16 cellular contexts compared by ENCODE assay signal in genomic region chr22:20545681-20546521, GRCh38. TPM values are rescaled to one million over a fixed set of nuclear protein-coding genes. Genes with fewer than 3 reads are reported as not detected.
DNase-seq lines count a peak whose midpoint lies in the region; ATAC-seq, FAIRE-seq and TF ChIP-seq lines count a peak whose summit lies in the region.
"Had no signal": no experiment of that assay in that cellular context is flagged by ENCODE, and none has a peak within 500 bp of the region (broad histone marks: within the 10 kb centered on the region; RNA-seq: fewer than 3 reads in every experiment).

No MANE protein-coding gene starts in this region.

- H3K9me3 ChIP-seq in Caco-2 (no peaks in the 10 kb centered on the region), esophagus muscularis mucosa (no peaks in the 10 kb centered on the region)
- H3K9me3 ChIP-seq in naive thymus-derived CD4-positive, alpha-beta T cell (ENCODE audit: control insufficient read depth in 2 of 3, low read length in 3 of 3) = no peaks in the 10 kb centered on the region
- H3K9me3 ChIP-seq: prostate gland had no signal

- H3K27ac ChIP-seq in ACC112 (ENCODE audit: low read depth, low read length) = peak overlapping the region; percentile 45; the same call in 1 of the 2 replicates
- H3K27ac ChIP-seq in caudate nucleus (ENCODE audit: low read depth, low read length) = peak overlapping the region; percentile 26
- peak overlapping the region; percentile 62 for H3K27ac ChIP-seq in naive thymus-derived CD4-positive, alpha-beta T cell (ENCODE audit: low read depth, low read length)
- H3K27ac ChIP-seq in esophagus muscularis mucosa (replicated peaks in 1 of 4) = no peak overlapping the region
- H3K27ac ChIP-seq in coronary artery = peak overlapping the region in 1 of 2 donors; percentile 4
- H3K27ac ChIP-seq: prostate gland, SK-N-MC, WERI-Rb-1 had no signal

- no peak for TF ChIP-seq CTCF in Caco-2 (IDR thresholded peaks at IDR 0.05; ENCODE audit: insufficient read depth in 1 of 2, low read depth in 1 of 2, low read length in 1 of 2, severe bottlenecking in 1 of 2, unreplicated experiment in 1 of 2)
- no peak for TF ChIP-seq CTCF in esophagus muscularis mucosa (IDR thresholded peaks at IDR 0.05)
- TF ChIP-seq CTCF in coronary artery (IDR thresholded peaks at IDR 0.05) = no peak

- ATAC-seq in naive thymus-derived CD4-positive, alpha-beta T cell = no peak
- ATAC-seq: GM12878 had no signal

- peaks cover 47% of the 10 kb centered on the region for H3K36me3 Mint-ChIP-seq in Caco-2 (ENCODE audit: insufficient read depth, unreplicated experiment)
- H3K36me3 Mint-ChIP-seq in naive thymus-derived CD4-positive, alpha-beta T cell = peaks cover 0 to 38% (median 27%) of the 10 kb centered on the region in 5 donors

- FAIRE-seq in HTR-8/SVneo (lab: Jason Lieb, UNC) = no peak
- FAIRE-seq: astrocyte, GM12878 had no signal

- intact Hi-C loops in Caco-2 (cut with micrococcal nuclease; ENCODE audit: unreplicated experiment) = no loop called here
- intact Hi-C loops in naive thymus-derived CD4-positive, alpha-beta T cell (cut with micrococcal nuclease) = no loop called here
- intact Hi-C loops in esophagus muscularis mucosa (cut with DNase I) = no loop called here

- H3K27ac Mint-ChIP-seq in Caco-2 (ENCODE audit: unreplicated experiment) = peak overlapping the region; percentile 76
- peak overlapping the region; percentile 13 to 99 (median 91) for H3K27ac Mint-ChIP-seq in naive thymus-derived CD4-positive, alpha-beta T cell

- TF ChIP-seq POLR2A in esophagus muscularis mucosa (IDR thresholded peaks at IDR 0.05; ENCODE audit: low read depth) = no peak

- no TSS peak for BruUV-seq in Caco-2 (replicated peaks; lab: Mats Ljungman, UMichigan)

- POLR2A ChIA-PET in Caco-2 (lab: Charles Lee) = interaction anchor here (0.7 kb wide), 1 partner anchor 157 kb away, joined by 3 read pairs; no protein-coding TSS in a partner anchor
- POLR2A ChIA-PET in naive thymus-derived CD4-positive, alpha-beta T cell (lab: Charles Lee) = interaction anchor here (0.7 to 25.8 kb wide), 3 partner anchors 17 to 82 kb away, joined by 3 to 738 read pairs (median 3); no protein-coding TSS in a partner anchor

- H2AFZ ChIP-seq in ACC112 (ENCODE audit: low read length, unreplicated experiment) = no peak overlapping the region

- WGBS in esophagus muscularis mucosa = 77% methylated on average over 10 of the region's 10 CpGs

- H3K36me3 ChIP-seq in ACC112 (ENCODE audit: insufficient read depth, low read length) (peaks cover 5% of the 10 kb centered on the region), Caco-2 (ENCODE audit: control insufficient read depth, insufficient read depth, low read length) (no peaks in the 10 kb centered on the region), esophagus muscularis mucosa (peaks cover 0 to 28% (median 12%) of the 10 kb centered on the region in 4 donors)
- H3K36me3 ChIP-seq in naive thymus-derived CD4-positive, alpha-beta T cell (ENCODE audit: control insufficient read depth in 2 of 3, insufficient read depth in 3 of 3, low read length in 3 of 3) = peaks cover 0 to 6% (median 0%) of the 10 kb centered on the region in 3 experiments
- H3K36me3 ChIP-seq: prostate gland had no signal

- no peak for DNase-seq in Caco-2
- DNase-seq in caudate nucleus (lab: John Stamatoyannopoulos, UW) = peak in 3 of 61 donors; percentile 19 to 48 (median 30)
- no peak for DNase-seq in naive thymus-derived CD4-positive, alpha-beta T cell
- DNase-seq in esophagus muscularis mucosa (ENCODE audit: extremely low spot score) = no peak
- DNase-seq in coronary artery (ENCODE audit: low spot score) = no peak
- DNase-seq in HTR-8/SVneo (ENCODE audit: insufficient read length, low spot score) = no peak
- no peak for DNase-seq in DMS79 treated with DMSO at 0.1 percent for 48 hours (lab: John Stamatoyannopoulos, UW)
- DNase-seq: effector memory CD4-positive, alpha-beta T cell; foreskin melanocyte; midbrain; WERI-Rb-1 had no signal

- H3K27me3 ChIP-seq in ACC112 (ENCODE audit: insufficient read depth, low read length) = no peaks in the 10 kb centered on the region
- H3K27me3 ChIP-seq in Caco-2 (replicated peaks; ENCODE audit: control insufficient read depth, insufficient read depth, low read length) = no peaks in the 10 kb centered on the region
- no peaks in the 10 kb centered on the region for H3K27me3 ChIP-seq in naive thymus-derived CD4-positive, alpha-beta T cell (ENCODE audit: control insufficient read depth in 2 of 2, insufficient read depth in 2 of 2, low read length in 2 of 2)
- no peaks in the 10 kb centered on the region for H3K27me3 ChIP-seq in esophagus muscularis mucosa

- no peak overlapping the region for H3K4me3 Mint-ChIP-seq in Caco-2 (ENCODE audit: unreplicated experiment)
- peak overlapping the region in 6 of 10 donors; percentile 7 to 70 (median 25) for H3K4me3 Mint-ChIP-seq in naive thymus-derived CD4-positive, alpha-beta T cell

- H3K27me3 Mint-ChIP-seq in Caco-2 (ENCODE audit: insufficient read depth, unreplicated experiment) = no peaks in the 10 kb centered on the region
- H3K27me3 Mint-ChIP-seq in naive thymus-derived CD4-positive, alpha-beta T cell = no peaks in the 10 kb centered on the region

- peaks cover 42% of the 10 kb centered on the region for H3K4me1 ChIP-seq in ACC112 (ENCODE audit: control insufficient read depth, insufficient read depth, low read length, unreplicated experiment)
- peaks cover 4% of the 10 kb centered on the region; the same call in 1 of the 2 replicates for H3K4me1 ChIP-seq in Caco-2
- H3K4me1 ChIP-seq in naive thymus-derived CD4-positive, alpha-beta T cell (ENCODE audit: control insufficient read depth in 2 of 2, insufficient read depth in 2 of 2, low read length in 2 of 2) = peaks cover 40 to 65% of the 10 kb centered on the region in 2 donors
- H3K4me1 ChIP-seq in esophagus muscularis mucosa = peaks cover 23 to 49% (median 41%) of the 10 kb centered on the region in 4 donors
- H3K4me1 ChIP-seq: prostate gland had no signal

- H3K79me2 ChIP-seq in ACC112 (ENCODE audit: control insufficient read depth, insufficient read depth, low read length, unreplicated experiment) = peaks cover 71% of the 10 kb centered on the region

- no peaks in the 10 kb centered on the region for H3K9me3 Mint-ChIP-seq in Caco-2 (ENCODE audit: unreplicated experiment)
- peaks cover 0 to 2% (median 0%) of the 10 kb centered on the region in 11 donors for H3K9me3 Mint-ChIP-seq in naive thymus-derived CD4-positive, alpha-beta T cell

- H3K4me3 ChIP-seq in ACC112 (ENCODE audit: low read depth, low read length) (no peak overlapping the region), Caco-2 (ENCODE audit: low read depth, low read length) (no peak overlapping the region), esophagus muscularis mucosa (no peak overlapping the region), coronary artery (no peak overlapping the region)
- H3K4me3 ChIP-seq in naive thymus-derived CD4-positive, alpha-beta T cell (ENCODE audit: low read length) = no peak overlapping the region
- H3K4me3 ChIP-seq: GM12878, prostate gland, SK-N-MC had no signal

- TF ChIP-seq EP300 in esophagus muscularis mucosa (IDR thresholded peaks at IDR 0.05) = no peak

- peaks cover 11% of the 10 kb centered on the region for H3K4me1 Mint-ChIP-seq in Caco-2 (ENCODE audit: low read depth, unreplicated experiment)
- peaks cover 41 to 83% (median 74%) of the 10 kb centered on the region in 7 donors for H3K4me1 Mint-ChIP-seq in naive thymus-derived CD4-positive, alpha-beta T cell

- CTCF ChIA-PET in Caco-2 (lab: Charles Lee) = interaction anchor here (0.6 to 0.7 kb wide), 2 partner anchors 18 to 352 kb away, joined by 3 to 5 read pairs; no protein-coding TSS in a partner anchor
- CTCF ChIA-PET in naive thymus-derived CD4-positive, alpha-beta T cell (lab: Charles Lee) = interaction anchor here (1.0 to 16.7 kb wide), 2 partner anchors 11 to 22 kb away, joined by 3 to 229 read pairs; no protein-coding TSS in a partner anchor

RNA-seq across cellular contexts. Expression of gene MED15, which starts 38.5 kb away (rescaled TPM):
- total RNA-seq in Caco-2 (2022) = 94.7 and 104 TPM in 2 replicates
- 100 to 1,000 TPM; 169 to 235 (median 201) TPM for total RNA-seq in naive thymus-derived CD4-positive, alpha-beta T cell
- polyA plus RNA-seq in naive thymus-derived CD4-positive, alpha-beta T cell = 10 to 100 TPM; 24.3 to 76.6 TPM
- total RNA-seq in esophagus muscularis mucosa = 10 to 100 TPM; 34.0 to 54.1 (median 38.9) TPM

RNA-seq across cellular contexts. Expression of gene KLHL22, which starts 50.3 kb away (rescaled TPM):
- 20.9 and 24.4 TPM in 2 replicates for total RNA-seq in Caco-2 (2022)
- 10 to 100 TPM; 31.1 to 71.3 (median 42.0) TPM for total RNA-seq in naive thymus-derived CD4-positive, alpha-beta T cell
- 10 to 100 TPM; 20.6 to 26.2 TPM for polyA plus RNA-seq in naive thymus-derived CD4-positive, alpha-beta T cell
- total RNA-seq in esophagus muscularis mucosa = 10 to 100 TPM; 19.9 to 35.5 (median 27.3) TPM

Comparison
In these comparisons a context has a peak if more than half of its experiments do, and no peak if none do; other contexts are left out.
1. H3K27ac ChIP-seq: peak in ACC112 (single experiment), caudate nucleus (single experiment) and naive thymus-derived CD4-positive, alpha-beta T cell (single experiment); none in esophagus muscularis mucosa (0 of 4).